In the genomic region with DNA sequence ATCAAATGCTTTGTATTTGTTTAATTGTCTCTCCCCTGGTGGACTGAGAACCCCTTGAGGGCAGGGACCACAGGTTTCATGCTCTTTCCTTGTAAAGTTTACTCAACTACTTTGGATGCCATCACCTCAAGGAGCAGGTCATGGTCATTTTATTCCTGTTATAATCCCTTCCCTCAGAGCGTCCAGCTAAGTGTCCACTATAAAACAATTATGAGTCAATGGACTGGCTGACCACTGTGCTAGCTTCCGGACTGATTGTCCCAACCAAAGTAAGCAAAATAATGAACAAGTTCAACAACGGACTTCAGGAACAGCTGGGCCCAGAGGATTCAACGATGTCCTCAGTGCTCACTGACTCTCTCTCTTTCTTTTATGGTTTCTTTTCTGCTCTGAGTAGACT, we compare ENCODE assay signal across 16 cellular contexts. TPM values are rescaled to one million over a fixed set of nuclear protein-coding genes. Genes with fewer than 3 reads are reported as not detected.
DNase-seq lines count a peak whose midpoint lies in the region; ATAC-seq, FAIRE-seq and TF ChIP-seq lines count a peak whose summit lies in the region.
"Had no signal": no experiment of that assay in that cellular context is flagged by ENCODE, and none has a peak within 500 bp of the region (broad histone marks: within the 10 kb centered on the region; RNA-seq: fewer than 3 reads in every experiment).

No MANE protein-coding gene starts in this region.

- H3K4me3 ChIP-seq in HepG2 (replicated peaks in 1 of 3; ENCODE audit: insufficient read depth in 1 of 3, low read depth in 2 of 3, low read length in 3 of 3) (no peak overlapping the region), right lobe of liver (no peak overlapping the region), Panc1 (ENCODE audit: low read depth in 2 of 2, low read length in 2 of 2) (no peak overlapping the region)
- H3K4me3 ChIP-seq: BLaER1, K562 had no signal

- TF ChIP-seq POLR2A in HepG2 (IDR thresholded peaks at IDR 0.05; ENCODE audit: insufficient read depth in 1 of 2, low read depth in 2 of 2, low read length in 2 of 2): no peak
- TF ChIP-seq POLR2A in right lobe of liver (IDR thresholded peaks at IDR 0.05): no peak

- H3K27me3 ChIP-seq in HepG2 (ENCODE audit: control insufficient read depth in 1 of 2, insufficient read depth in 2 of 2, low read length in 2 of 2) (no peaks in the 10 kb centered on the region), right lobe of liver (no peaks in the 10 kb centered on the region), Panc1 (ENCODE audit: control insufficient read depth, insufficient read depth, low read length) (no peaks in the 10 kb centered on the region)
- H3K27me3 ChIP-seq: BLaER1 had no signal

- peaks cover 24% of the 10 kb centered on the region for H3K4me1 ChIP-seq in HepG2 (ENCODE audit: insufficient read depth, low read length)
- H3K4me1 ChIP-seq in right lobe of liver: no peaks in the 10 kb centered on the region
- H3K4me1 ChIP-seq in Panc1 (ENCODE audit: control insufficient read depth, insufficient read depth, low read length): no peaks in the 10 kb centered on the region
- H3K4me1 ChIP-seq: BLaER1 had no signal

- no peak overlapping the region for H2AFZ ChIP-seq in HepG2 (ENCODE audit: low read length)

- H3K27ac Mint-ChIP-seq in stimulated activated naive B cell treated with anti-CD40 and anti-IgM and Interleukin-4, amounts not matched to agents 10 μg/mL and 1 μg/mL and 100 μg/mL, for 72 hours: no peak overlapping the region
- H3K27ac Mint-ChIP-seq: CD4-positive, CD25-positive, alpha-beta regulatory T cell had no signal

- no peaks in the 10 kb centered on the region for H4K20me1 ChIP-seq in HepG2 (ENCODE audit: insufficient read depth, low read length)
- H4K20me1 ChIP-seq: BLaER1 had no signal

- H3K27ac ChIP-seq in HepG2 (ENCODE audit: extremely low read length, insufficient read depth, low read length): no peak overlapping the region
- H3K27ac ChIP-seq in right lobe of liver: no peak overlapping the region
- no peak overlapping the region for H3K27ac ChIP-seq in Panc1 (ENCODE audit: low read length)
- H3K27ac ChIP-seq: 22Rv1, BLaER1 had no signal

- no peaks in the 10 kb centered on the region for H3K36me3 ChIP-seq in HepG2 (replicated peaks in 1 of 2; ENCODE audit: control insufficient read depth in 1 of 2, insufficient read depth in 2 of 2, low read length in 2 of 2)
- no peaks in the 10 kb centered on the region for H3K36me3 ChIP-seq in right lobe of liver
- H3K36me3 ChIP-seq in Panc1 (ENCODE audit: control insufficient read depth, insufficient read depth, low read length): no peaks in the 10 kb centered on the region
- H3K36me3 ChIP-seq: BLaER1 had no signal

- peak overlapping the region; percentile 14; the same call in 1 of the 2 replicates for H3K4me2 ChIP-seq in HepG2 (ENCODE audit: low read depth, low read length)
- H3K4me2 ChIP-seq: BLaER1 had no signal

- ATAC-seq in HepG2: no peak; the same call in 2 of the 3 replicates
- no peak for ATAC-seq in right lobe of liver
- peak; percentile 51; the same call in 1 of the 2 replicates for ATAC-seq in Panc1
- ATAC-seq in stimulated activated naive B cell treated with anti-CD40 and anti-IgM and Interleukin-4, amounts not matched to agents 10 μg/mL and 1 μg/mL and 100 μg/mL, for 72 hours (replicated peaks): no peak
- ATAC-seq: K562 had no signal

- no peaks in the 10 kb centered on the region for H3K9me3 Mint-ChIP-seq in stimulated activated naive B cell treated with anti-CD40 and anti-IgM and Interleukin-4, amounts not matched to agents 10 μg/mL and 1 μg/mL and 100 μg/mL, for 72 hours

- 3% methylated on average over 4 of the region's 4 CpGs for WGBS in HepG2 (ENCODE audit: low lambda C conversion rate)
- 95% methylated on average over 4 of the region's 4 CpGs for WGBS in right lobe of liver (ENCODE audit: insufficient coverage, low coverage, low lambda C conversion rate, missing lambda C conversion rate)

- H3K79me2 ChIP-seq in HepG2 (ENCODE audit: insufficient read depth, low read length): no peaks in the 10 kb centered on the region

- TF ChIP-seq EP300 in HepG2 (IDR thresholded peaks at IDR 0.05; ENCODE audit: low read depth in 2 of 2, low read length in 2 of 2) (no peak), HepG2 (CRISPR knock-in tag; IDR thresholded peaks at IDR 0.05; ENCODE audit: borderline replicate concordance) (no peak)

- H3K36me3 Mint-ChIP-seq in stimulated activated naive B cell treated with anti-CD40 and anti-IgM and Interleukin-4, amounts not matched to agents 10 μg/mL and 1 μg/mL and 100 μg/mL, for 72 hours: no peaks in the 10 kb centered on the region
- H3K36me3 Mint-ChIP-seq: CD4-positive, CD25-positive, alpha-beta regulatory T cell had no signal

- H3K27me3 Mint-ChIP-seq in stimulated activated naive B cell treated with anti-CD40 and anti-IgM and Interleukin-4, amounts not matched to agents 10 μg/mL and 1 μg/mL and 100 μg/mL, for 72 hours: peaks cover 4 to 24% of the 10 kb centered on the region in 2 donors

- TF ChIP-seq CTCF in HepG2 (CRISPR knock-in tag; IDR thresholded peaks at IDR 0.05) (no peak), right lobe of liver (IDR thresholded peaks at IDR 0.05) (no peak), Panc1 (IDR thresholded peaks at IDR 0.05) (no peak)

- TF ChIP-seq RAD21 in HepG2 (CRISPR knock-in tag; IDR thresholded peaks at IDR 0.05): no peak

- no peaks in the 10 kb centered on the region for H3K9me3 ChIP-seq in HepG2 (ENCODE audit: low read length)
- no peaks in the 10 kb centered on the region for H3K9me3 ChIP-seq in right lobe of liver
- H3K9me3 ChIP-seq in Panc1 (ENCODE audit: control insufficient read depth, insufficient read depth, low read depth, low read length): no peaks in the 10 kb centered on the region
- H3K9me3 ChIP-seq: BLaER1 had no signal

- BruUV-seq in HepG2 (replicated peaks; lab: Mats Ljungman, UMichigan) (no TSS peak), Panc1 (replicated peaks; lab: Mats Ljungman, UMichigan) (no TSS peak)

- no peak for FAIRE-seq in HepG2 (lab: Jason Lieb, UNC)
- FAIRE-seq: GM19239 had no signal

- POLR2A ChIA-PET in HepG2 (lab: Yijun Ruan, JAX) (no interaction called here), Panc1 (lab: Charles Lee) (no interaction called here)

- H3K4me1 Mint-ChIP-seq in stimulated activated naive B cell treated with anti-CD40 and anti-IgM and Interleukin-4, amounts not matched to agents 10 μg/mL and 1 μg/mL and 100 μg/mL, for 72 hours: no peaks in the 10 kb centered on the region
- H3K4me1 Mint-ChIP-seq: CD4-positive, CD25-positive, alpha-beta regulatory T cell had no signal

- peak; percentile 8 for DNase-seq in HepG2 (ENCODE audit: low spot score)
- no peak for DNase-seq in right lobe of liver
- DNase-seq in Panc1 (ENCODE audit: low read depth, low spot score): no peak
- DNase-seq in dermis blood vessel endothelial cell: peak; percentile 27
- no peak for DNase-seq in activated gamma-delta T cell treated with Interleukin-2 at 50 U/mL for 16 hours
- DNase-seq in stimulated activated naive B cell treated with anti-CD40 and anti-IgM and Interleukin-4, amounts not matched to agents 10 μg/mL and 1 μg/mL and 100 μg/mL, for 72 hours: no peak
- DNase-seq in activated T-cell treated with anti-CD3 and anti-CD28 coated beads, Interleukin-2, amount 50 U/mL, for 1 hour: no peak
- no peak for DNase-seq in HPDE6-E6E7 (ENCODE audit: extremely low spot score)
- DNase-seq: AML-193; CD4-positive, CD25-positive, alpha-beta regulatory T cell; DMS53; GF-D8 had no signal

- in situ Hi-C loops in HepG2 (cut with HindIII; ENCODE audit: extremely low pct_ligation_motif_present, low pct_unique_long_range_greater_than_20kb) (no loop called here), Panc1 (cut with HindIII; ENCODE audit: low pct_unique_long_range_greater_than_20kb, low sequenced_read_pairs) (no loop called here)

- H3K4me3 Mint-ChIP-seq in stimulated activated naive B cell treated with anti-CD40 and anti-IgM and Interleukin-4, amounts not matched to agents 10 μg/mL and 1 μg/mL and 100 μg/mL, for 72 hours: no peak overlapping the region
- H3K4me3 Mint-ChIP-seq: CD4-positive, CD25-positive, alpha-beta regulatory T cell had no signal

- CTCF ChIA-PET in HepG2 (lab: Yijun Ruan, JAX; ENCODE audit: low intra/inter-chr PET ratio, low total read pairs): no interaction called here
- CTCF ChIA-PET in Panc1 (lab: Charles Lee): no interaction called here

- intact Hi-C loops in HepG2 (cut with micrococcal nuclease; ENCODE audit: unreplicated experiment) (no loop called here), right lobe of liver (cut with DNase I) (no loop called here), Panc1 (cut with micrococcal nuclease; ENCODE audit: unreplicated experiment) (no loop called here)

- no peak overlapping the region for H3K9ac ChIP-seq in HepG2 (ENCODE audit: insufficient read depth, low read depth, low read length)
- H3K9ac ChIP-seq: BLaER1 had no signal

RNA-seq across cellular contexts. Expression of gene AK7, which starts 18.2 kb away (rescaled TPM):
- total RNA-seq in HepG2 (2016; rRNA removed; fragmentation: Illumina TruSeq; extraction: Trizol) (0.48 and 0.93 TPM in 2 replicates), right lobe of liver (1 to 10 TPM in 2 of 6 experiments, under 1 TPM in 4; 0.31 to 1.9 (median 0.85) TPM), Panc1 (2021; ENCODE audit: unreplicated experiment) (0.82 TPM), dermis blood vessel endothelial cell (2.4 and 5.4 TPM in 2 replicates)
- 0.26 TPM in 1 of 2 replicates, not detected in the other for total RNA-seq in HepG2 (2016; cell fraction: cytosol; rRNA removed; fragmentation: Illumina TruSeq; extraction: Trizol; ENCODE audit: low read depth)
- 0.56 and 0.77 TPM in 2 replicates for total RNA-seq in HepG2 (2016; cell fraction: insoluble cytoplasmic fraction; rRNA removed; fragmentation: Illumina TruSeq; extraction: Trizol)
- total RNA-seq in HepG2 (2016; cell fraction: membrane; rRNA removed; fragmentation: Illumina TruSeq; extraction: Trizol): 0.28 and 0.31 TPM in 2 replicates
- total RNA-seq in HepG2 (2016; cell fraction: nucleus; rRNA removed; fragmentation: Illumina TruSeq; extraction: Trizol): 0.28 and 0.56 TPM in 2 replicates
- polyA plus RNA-seq in HepG2 (2011; rRNA removed): 0.45 and 0.46 TPM in 2 replicates
- polyA plus RNA-seq in HepG2 (2011; cell fraction: cytosol; rRNA removed): 0.28 and 0.43 TPM in 2 replicates
- polyA plus RNA-seq in HepG2 (2011; cell fraction: nucleus; rRNA removed): 0.23 and 0.26 TPM in 2 replicates
- 0.45 and 0.97 TPM in 2 replicates for polyA plus RNA-seq in HepG2 (2012)
- 0.09 and 0.18 TPM in 2 replicates for polyA plus RNA-seq in HepG2 (2016; cell fraction: cytosol; fragmentation: Illumina TruSeq; extraction: Trizol; ENCODE audit: low read depth)
- 0.78 and 1.4 TPM in 2 replicates for polyA plus RNA-seq in HepG2 (2016; cell fraction: insoluble cytoplasmic fraction; fragmentation: Illumina TruSeq; extraction: Trizol; ENCODE audit: low read depth)
- 0.22 and 0.45 TPM in 2 replicates for polyA plus RNA-seq in HepG2 (2016; cell fraction: membrane; fragmentation: Illumina TruSeq; extraction: Trizol; ENCODE audit: low read depth)
- polyA plus RNA-seq in HepG2 (2016; cell fraction: nucleus; fragmentation: Illumina TruSeq; extraction: Trizol; ENCODE audit: insufficient read depth, low read depth): 0.39 TPM in 1 of 2 replicates, not detected in the other
- polyA minus RNA-seq in HepG2 (2011; rRNA and poly(A)+ RNA removed; ENCODE audit: low replicate concordance): 1.9 and 2.0 TPM in 2 replicates
- 0.44 TPM in 1 of 2 replicates, not detected in the other for polyA minus RNA-seq in HepG2 (2011; cell fraction: cytosol; rRNA and poly(A)+ RNA removed)
- 0.25 and 0.64 TPM in 2 replicates for polyA minus RNA-seq in HepG2 (2011; cell fraction: nucleus; rRNA and poly(A)+ RNA removed)
- polyA plus RNA-seq in Panc1 (2012; ENCODE audit: insufficient read length): 1.5 TPM
- total RNA-seq: CD4-positive, CD25-positive, alpha-beta regulatory T cell had no signal

RNA-seq across cellular contexts. Expression of gene GSKIP, which starts 46.8 kb away (rescaled TPM):
- total RNA-seq in HepG2 (2016; rRNA removed; fragmentation: Illumina TruSeq; extraction: Trizol) (27.3 and 52.3 TPM in 2 replicates), right lobe of liver (10 to 100 TPM in 5 of 6 experiments, 1 to 10 TPM in 1; 7.4 to 25.2 (median 15.5) TPM), Panc1 (2021; ENCODE audit: unreplicated experiment) (11.1 TPM), dermis blood vessel endothelial cell (73.0 and 117 TPM in 2 replicates)
- 3.7 and 3.9 TPM in 2 replicates for total RNA-seq in HepG2 (2016; cell fraction: cytosol; rRNA removed; fragmentation: Illumina TruSeq; extraction: Trizol; ENCODE audit: low read depth)
- total RNA-seq in HepG2 (2016; cell fraction: insoluble cytoplasmic fraction; rRNA removed; fragmentation: Illumina TruSeq; extraction: Trizol): 28.0 and 52.9 TPM in 2 replicates
- total RNA-seq in HepG2 (2016; cell fraction: membrane; rRNA removed; fragmentation: Illumina TruSeq; extraction: Trizol): 10.2 and 11.8 TPM in 2 replicates
- 10.8 and 11.2 TPM in 2 replicates for total RNA-seq in HepG2 (2016; cell fraction: nucleus; rRNA removed; fragmentation: Illumina TruSeq; extraction: Trizol)
- 9.6 and 12.5 TPM in 2 replicates for polyA plus RNA-seq in HepG2 (2011; rRNA removed)
- 4.6 and 9.0 TPM in 2 replicates for polyA plus RNA-seq in HepG2 (2011; cell fraction: cytosol; rRNA removed)
- 2.5 and 3.9 TPM in 2 replicates for polyA plus RNA-seq in HepG2 (2011; cell fraction: nucleus; rRNA removed)
- polyA plus RNA-seq in HepG2 (2012): 13.2 and 17.7 TPM in 2 replicates
- 2.5 and 2.7 TPM in 2 replicates for polyA plus RNA-seq in HepG2 (2016; cell fraction: cytosol; fragmentation: Illumina TruSeq; extraction: Trizol; ENCODE audit: low read depth)
- 30.5 and 35.4 TPM in 2 replicates for polyA plus RNA-seq in HepG2 (2016; cell fraction: insoluble cytoplasmic fraction; fragmentation: Illumina TruSeq; extraction: Trizol; ENCODE audit: low read depth)
- 6.1 and 6.2 TPM in 2 replicates for polyA plus RNA-seq in HepG2 (2016; cell fraction: membrane; fragmentation: Illumina TruSeq; extraction: Trizol; ENCODE audit: low read depth)
- 11.0 and 12.3 TPM in 2 replicates for polyA plus RNA-seq in HepG2 (2016; cell fraction: nucleus; fragmentation: Illumina TruSeq; extraction: Trizol; ENCODE audit: insufficient read depth, low read depth)
- polyA minus RNA-seq in HepG2 (2011; rRNA and poly(A)+ RNA removed; ENCODE audit: low replicate concordance): 4.3 and 5.5 TPM in 2 replicates
- 6.6 and 7.2 TPM in 2 replicates for polyA minus RNA-seq in HepG2 (2011; cell fraction: cytosol; rRNA and poly(A)+ RNA removed)
- 4.8 and 11.6 TPM in 2 replicates for polyA minus RNA-seq in HepG2 (2011; cell fraction: nucleus; rRNA and poly(A)+ RNA removed)
- 6.3 TPM for polyA plus RNA-seq in Panc1 (2012; ENCODE audit: insufficient read length)

RNA-seq across cellular contexts. Expression of gene ATG2B, which starts 47.0 kb away (rescaled TPM):
- total RNA-seq in HepG2 (2016; rRNA removed; fragmentation: Illumina TruSeq; extraction: Trizol) (7.5 and 11.3 TPM in 2 replicates), right lobe of liver (10 to 100 TPM; 13.9 to 24.4 (median 16.3) TPM), Panc1 (2021; ENCODE audit: unreplicated experiment) (2.6 TPM), dermis blood vessel endothelial cell (20.1 and 22.5 TPM in 2 replicates)
- 1.4 and 1.7 TPM in 2 replicates for total RNA-seq in HepG2 (2016; cell fraction: cytosol; rRNA removed; fragmentation: Illumina TruSeq; extraction: Trizol; ENCODE audit: low read depth)
- total RNA-seq in HepG2 (2016; cell fraction: insoluble cytoplasmic fraction; rRNA removed; fragmentation: Illumina TruSeq; extraction: Trizol): 7.7 and 10.8 TPM in 2 replicates
- total RNA-seq in HepG2 (2016; cell fraction: membrane; rRNA removed; fragmentation: Illumina TruSeq; extraction: Trizol): 1.6 and 1.8 TPM in 2 replicates
- total RNA-seq in HepG2 (2016; cell fraction: nucleus; rRNA removed; fragmentation: Illumina TruSeq; extraction: Trizol): 11.1 and 15.1 TPM in 2 replicates
- 7.2 and 7.4 TPM in 2 replicates for polyA plus RNA-seq in HepG2 (2011; rRNA removed)
- polyA plus RNA-seq in HepG2 (2011; cell fraction: cytosol; rRNA removed): 3.2 and 4.5 TPM in 2 replicates
- polyA plus RNA-seq in HepG2 (2011; cell fraction: nucleus; rRNA removed): 17.3 and 18.9 TPM in 2 replicates
- 6.2 and 7.8 TPM in 2 replicates for polyA plus RNA-seq in HepG2 (2012)
- polyA plus RNA-seq in HepG2 (2016; cell fraction: cytosol; fragmentation: Illumina TruSeq; extraction: Trizol; ENCODE audit: low read depth): 0.18 and 0.27 TPM in 2 replicates
- polyA plus RNA-seq in HepG2 (2016; cell fraction: insoluble cytoplasmic fraction; fragmentation: Illumina TruSeq; extraction: Trizol; ENCODE audit: low read depth): 4.4 and 4.9 TPM in 2 replicates
- 0.26 and 0.31 TPM in 2 replicates for polyA plus RNA-seq in HepG2 (2016; cell fraction: membrane; fragmentation: Illumina TruSeq; extraction: Trizol; ENCODE audit: low read depth)
- polyA plus RNA-seq in HepG2 (2016; cell fraction: nucleus; fragmentation: Illumina TruSeq; extraction: Trizol; ENCODE audit: insufficient read depth, low read depth): 12.3 and 14.0 TPM in 2 replicates
- 8.9 and 18.6 TPM in 2 replicates for polyA minus RNA-seq in HepG2 (2011; rRNA and poly(A)+ RNA removed; ENCODE audit: low replicate concordance)
- 5.2 and 12.1 TPM in 2 replicates for polyA minus RNA-seq in HepG2 (2011; cell fraction: cytosol; rRNA and poly(A)+ RNA removed)
- 60.4 and 61.2 TPM in 2 replicates for polyA minus RNA-seq in HepG2 (2011; cell fraction: nucleus; rRNA and poly(A)+ RNA removed)
- 2.4 TPM for polyA plus RNA-seq in Panc1 (2012; ENCODE audit: insufficient read length)

Comparison
In these comparisons a context has a peak if more than half of its experiments do, and no peak if none do; other contexts are left out.
1. DNase-seq: peak in HepG2 (single experiment) and dermis blood vessel endothelial cell (single experiment); none in right lobe of liver (0 of 3), Panc1 (single experiment), activated gamma-delta T cell treated with Interleukin-2 at 50 U/mL for 16 hours (single experiment), stimulated activated naive B cell treated with anti-CD40 and anti-IgM and Interleukin-4, amounts not matched to agents 10 μg/mL and 1 μg/mL and 100 μg/mL, for 72 hours (single experiment), activated T-cell treated with anti-CD3 and anti-CD28 coated beads, Interleukin-2, amount 50 U/mL, for 1 hour (single experiment) and HPDE6-E6E7 (single experiment).